ENCODE assay signal across 19 cellular contexts in the genomic region with DNA sequence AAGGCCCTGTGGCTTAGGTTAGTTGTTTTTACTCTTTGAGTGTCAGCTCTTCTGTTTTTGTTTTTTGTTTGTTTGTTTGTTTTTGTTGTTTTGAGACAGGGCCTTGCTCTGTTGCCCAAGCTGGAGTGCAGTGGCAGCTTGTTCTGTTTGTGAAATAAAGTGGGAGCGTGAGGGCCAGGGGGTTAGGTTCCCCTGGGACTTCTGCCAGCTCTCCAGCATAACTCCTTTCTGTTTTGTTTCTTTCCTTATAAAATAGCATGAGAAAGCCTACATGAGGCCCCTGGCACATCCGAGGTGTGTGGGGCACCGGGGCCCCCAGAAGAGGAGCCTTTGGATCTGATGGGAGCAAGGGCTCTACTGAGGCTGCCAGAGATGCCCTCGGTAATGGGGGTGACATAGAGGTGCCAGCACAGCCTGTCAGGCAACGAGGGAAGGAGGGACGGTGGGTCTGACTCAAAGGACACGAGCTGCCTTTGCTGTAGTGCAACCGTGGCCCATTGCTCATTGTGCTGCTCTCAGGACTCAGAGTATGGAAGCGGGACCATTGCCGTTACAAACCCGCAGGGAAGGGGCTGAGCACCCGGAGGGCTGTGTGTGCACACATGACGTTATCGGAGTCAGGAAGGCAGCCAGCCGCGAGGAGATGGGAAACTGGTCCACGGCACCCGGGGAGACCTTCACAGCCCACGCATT. TPM values are rescaled to one million over a fixed set of nuclear protein-coding genes. Genes with fewer than 3 reads are reported as not detected.
"Had no signal": no experiment of that assay in that cellular context is flagged by ENCODE, and none has a peak within 500 bp of the region (broad histone marks: within the 10 kb centered on the region; RNA-seq: fewer than 3 reads in every experiment).

No MANE protein-coding gene starts in this region.

- H3K36me3 ChIP-seq: cardiac muscle cell, neural progenitor cell, prostate gland had no signal

- DNase-seq: activated B cell treated with CpG ODN at 0.5 μM for 24 hours; activated CD4-positive, alpha-beta memory T cell treated with anti-CD3 and anti-CD28 coated beads for 36 hours; activated CD4-positive, alpha-beta T cell treated with anti-CD3 and anti-CD28 coated beads for 4 hours; activated gamma-delta T cell; activated naive CD4-positive, alpha-beta T cell treated with anti-CD3 and anti-CD28 coated beads, Interleukin-2, amount 50 U/mL, for 16 hours; activated naive CD8-positive, alpha-beta T cell treated with anti-CD3 and anti-CD28 coated beads, Interleukin-2, amount 50 U/mL, for 24 hours; body of pancreas; effector CD4-positive, alpha-beta T cell; erythroblast; foreskin fibroblast; naive thymus-derived CD4-positive, alpha-beta T cell; stimulated activated CD4-positive, alpha-beta T cell treated with anti-CD3 and anti-CD28 coated beads, Interleukin-4, amount 100 ng/mL, for 24 hours; stimulated activated naive CD8-positive, alpha-beta T cell treated with anti-CD3 and anti-CD28 coated beads, Interleukin-15, Interleukin-2, amounts not matched to agents 100 U/mL and 50 U/mL, for 24 hours; T-helper 1 cell had no signal

- H3K4me3 ChIP-seq: body of pancreas, cardiac muscle cell, lung, neural progenitor cell, prostate gland had no signal

- H2AFZ ChIP-seq: neural progenitor cell had no signal

- H3K27me3 ChIP-seq: body of pancreas, cardiac muscle cell, neural progenitor cell had no signal

- H3K4me1 ChIP-seq: body of pancreas, neural progenitor cell, prostate gland had no signal

- H3K9ac ChIP-seq: neural progenitor cell had no signal

- H3K9me3 ChIP-seq: prostate gland had no signal

- H3K4me2 ChIP-seq: neural progenitor cell had no signal

- H3K27ac ChIP-seq: body of pancreas, cardiac muscle cell, neural progenitor cell, prostate gland had no signal

RNA-seq across cellular contexts. Expression of gene SERPINA11, which starts 9.1 kb away (rescaled TPM):
- polyA plus RNA-seq: cardiac muscle cell; fibroblast of lung; naive thymus-derived CD4-positive, alpha-beta T cell had no signal

RNA-seq across cellular contexts. Expression of gene SERPINA9, which starts 14.3 kb away (rescaled TPM):
- polyA plus RNA-seq: cardiac muscle cell; fibroblast of lung; lung; naive thymus-derived CD4-positive, alpha-beta T cell had no signal

RNA-seq across cellular contexts. Expression of gene SERPINA12, which starts 47.6 kb away (rescaled TPM):
- polyA plus RNA-seq: cardiac muscle cell; fibroblast of lung; lung; naive thymus-derived CD4-positive, alpha-beta T cell had no signal
